ENCODE assay signal across 20 cellular contexts in the genomic region with DNA sequence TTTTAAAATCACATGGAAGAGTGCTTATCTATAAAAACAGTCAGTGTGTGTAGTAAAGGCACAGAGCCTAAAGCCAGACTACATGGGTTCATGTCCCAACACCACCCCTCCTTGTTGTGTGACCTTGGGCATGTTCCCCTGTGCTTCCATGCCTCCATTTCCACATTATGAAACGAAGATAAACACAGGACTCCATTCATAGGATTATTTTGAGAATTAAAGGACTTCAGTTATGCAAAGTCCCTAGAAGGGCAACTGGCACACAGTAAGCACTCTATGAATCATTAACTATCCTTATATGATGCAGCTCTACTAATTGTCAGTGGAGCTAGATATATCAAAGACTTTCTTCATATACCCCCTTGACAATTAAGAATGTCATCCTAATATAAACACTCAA. TPM values are rescaled to one million over a fixed set of nuclear protein-coding genes. Genes with fewer than 3 reads are reported as not detected.
DNase-seq lines count a peak whose midpoint lies in the region; ATAC-seq and TF ChIP-seq lines count a peak whose summit lies in the region.
"Had no signal": no experiment of that assay in that cellular context is flagged by ENCODE, and none has a peak within 500 bp of the region (broad histone marks: within the 10 kb centered on the region; RNA-seq: fewer than 3 reads in every experiment).

No MANE protein-coding gene starts in this region.

- DNase-seq in activated T-cell treated with anti-CD3 and anti-CD28 coated beads, Interleukin-2, amount 50 U/mL, for 72 hours = no peak
- no peak for DNase-seq in activated T-cell treated with anti-CD3 and anti-CD28 coated beads, Interleukin-2, amount 50 U/mL, for 1 hour
- DNase-seq in LHCN-M2 (ENCODE audit: low read depth) = peak; percentile 5
- DNase-seq in fibroblast of mammary gland (ENCODE audit: low read depth) = peak; percentile 12
- peak; percentile 63 for DNase-seq in renal cortical epithelial cell (ENCODE audit: low read depth)
- DNase-seq in activated T-helper 1 cell treated with anti-CD3 and anti-CD28 coated beads, Interleukin-12 subunit alpha, Interleukin-12 subunit beta, Interleukin-2, Interleukin-4 antibody, amounts not matched to agents 30 ng/mL and 10 ng/mL and 1 ng/mL, durations not matched to agents 14 hours and 24 hours and 36 hours (ENCODE audit: low spot score) = no peak
- DNase-seq: DMS 273 treated with DMSO at 0.1 percent for 48 hours, EL, KBM-7, NCI-H1048, NCI-H146, NCI-H2081, Peyer's patch, SK-N-SH had no signal

- no peaks in the 10 kb centered on the region for H3K9me3 Mint-ChIP-seq in activated T-cell treated with anti-CD3 and anti-CD28 coated beads, Interleukin-2, amount 50 U/mL, for 72 hours
- peaks cover 4% of the 10 kb centered on the region for H3K9me3 Mint-ChIP-seq in activated T-helper 1 cell treated with anti-CD3 and anti-CD28 coated beads, Interleukin-12 subunit alpha, Interleukin-12 subunit beta, Interleukin-2, Interleukin-4 antibody, amounts not matched to agents 30 ng/mL and 10 ng/mL and 1 ng/mL, durations not matched to agents 14 hours and 24 hours and 36 hours

- no peak overlapping the region for H3K4me3 Mint-ChIP-seq in activated T-cell treated with anti-CD3 and anti-CD28 coated beads, Interleukin-2, amount 50 U/mL, for 72 hours
- H3K4me3 Mint-ChIP-seq in activated T-helper 1 cell treated with anti-CD3 and anti-CD28 coated beads, Interleukin-12 subunit alpha, Interleukin-12 subunit beta, Interleukin-2, Interleukin-4 antibody, amounts not matched to agents 30 ng/mL and 10 ng/mL and 1 ng/mL, durations not matched to agents 14 hours and 24 hours and 36 hours = no peak overlapping the region

- no peak for TF ChIP-seq CTCF in fibroblast of mammary gland (conservative IDR thresholded peaks at IDR 0.05; ENCODE audit: control insufficient read depth, insufficient read depth, low read depth, low read length)

- H3K27me3 Mint-ChIP-seq in activated T-cell treated with anti-CD3 and anti-CD28 coated beads, Interleukin-2, amount 50 U/mL, for 72 hours (ENCODE audit: low read depth) = no peaks in the 10 kb centered on the region
- no peaks in the 10 kb centered on the region for H3K27me3 Mint-ChIP-seq in activated T-helper 1 cell treated with anti-CD3 and anti-CD28 coated beads, Interleukin-12 subunit alpha, Interleukin-12 subunit beta, Interleukin-2, Interleukin-4 antibody, amounts not matched to agents 30 ng/mL and 10 ng/mL and 1 ng/mL, durations not matched to agents 14 hours and 24 hours and 36 hours (ENCODE audit: insufficient read depth)

- no peaks in the 10 kb centered on the region for H3K36me3 Mint-ChIP-seq in activated T-cell treated with anti-CD3 and anti-CD28 coated beads, Interleukin-2, amount 50 U/mL, for 72 hours (ENCODE audit: insufficient read depth in 2 of 2)
- H3K36me3 Mint-ChIP-seq in activated T-helper 1 cell treated with anti-CD3 and anti-CD28 coated beads, Interleukin-12 subunit alpha, Interleukin-12 subunit beta, Interleukin-2, Interleukin-4 antibody, amounts not matched to agents 30 ng/mL and 10 ng/mL and 1 ng/mL, durations not matched to agents 14 hours and 24 hours and 36 hours (ENCODE audit: low read depth) = peaks cover 26% of the 10 kb centered on the region

- no peak overlapping the region for H3K4me3 ChIP-seq in fibroblast of mammary gland (ENCODE audit: control insufficient read depth, low read depth, low read length)
- H3K4me3 ChIP-seq: Peyer's patch had no signal

- peak overlapping the region; percentile 69 for H3K27ac Mint-ChIP-seq in activated T-cell treated with anti-CD3 and anti-CD28 coated beads, Interleukin-2, amount 50 U/mL, for 72 hours
- H3K27ac Mint-ChIP-seq in activated T-helper 1 cell treated with anti-CD3 and anti-CD28 coated beads, Interleukin-12 subunit alpha, Interleukin-12 subunit beta, Interleukin-2, Interleukin-4 antibody, amounts not matched to agents 30 ng/mL and 10 ng/mL and 1 ng/mL, durations not matched to agents 14 hours and 24 hours and 36 hours = no peak overlapping the region

- intact Hi-C loops in activated T-helper 1 cell treated with anti-CD3 and anti-CD28 coated beads, Interleukin-12 subunit alpha, Interleukin-12 subunit beta, Interleukin-2, Interleukin-4 antibody, amounts not matched to agents 30 ng/mL and 10 ng/mL and 1 ng/mL, durations not matched to agents 14 hours and 24 hours and 36 hours (cut with micrococcal nuclease) = no loop called here

- H3K4me1 Mint-ChIP-seq in activated T-cell treated with anti-CD3 and anti-CD28 coated beads, Interleukin-2, amount 50 U/mL, for 72 hours (ENCODE audit: low read depth) = peaks cover 8% of the 10 kb centered on the region
- peaks cover 20% of the 10 kb centered on the region for H3K4me1 Mint-ChIP-seq in activated T-helper 1 cell treated with anti-CD3 and anti-CD28 coated beads, Interleukin-12 subunit alpha, Interleukin-12 subunit beta, Interleukin-2, Interleukin-4 antibody, amounts not matched to agents 30 ng/mL and 10 ng/mL and 1 ng/mL, durations not matched to agents 14 hours and 24 hours and 36 hours (ENCODE audit: low read depth)

- no peak for ATAC-seq in activated T-cell treated with anti-CD3 and anti-CD28 coated beads, Interleukin-2, amount 50 U/mL, for 72 hours (replicated peaks in 1 of 2)
- ATAC-seq in HG03108 (IDR thresholded peaks at IDR 0.05; ENCODE audit: unreplicated experiment) (no peak), HG03520 (IDR thresholded peaks at IDR 0.05; ENCODE audit: unreplicated experiment) (no peak)
- ATAC-seq: Right ventricle myocardium inferior had no signal

RNA-seq across cellular contexts. Expression of a gene that starts 17.8 kb away (rescaled TPM):
- not detected for total RNA-seq in activated T-cell treated with anti-CD3 and anti-CD28 coated beads, Interleukin-2, amount 50 U/mL, for 72 hours
- total RNA-seq in LHCN-M2 (2014; rRNA removed) = not detected in 2 replicates
- polyA plus RNA-seq in LHCN-M2 (2012) = not detected
- total RNA-seq in renal cortical epithelial cell = not detected in 2 replicates
- 0.41 and 0.83 TPM in 2 replicates for total RNA-seq in activated T-helper 1 cell treated with anti-CD3 and anti-CD28 coated beads, Interleukin-12 subunit alpha, Interleukin-12 subunit beta, Interleukin-2, Interleukin-4 antibody, amounts not matched to agents 30 ng/mL and 10 ng/mL and 1 ng/mL, durations not matched to agents 14 hours and 24 hours and 36 hours
- total RNA-seq: H4, M059J, NCI-H460, Right ventricle myocardium inferior had no signal
- polyA plus RNA-seq: SK-N-SH had no signal

Comparison
In these comparisons a context has a peak if more than half of its experiments do, and no peak if none do; other contexts are left out.
1. DNase-seq: peak in LHCN-M2 (single experiment), fibroblast of mammary gland (single experiment) and renal cortical epithelial cell (single experiment); none in activated T-cell treated with anti-CD3 and anti-CD28 coated beads, Interleukin-2, amount 50 U/mL, for 72 hours (0 of 2), activated T-cell treated with anti-CD3 and anti-CD28 coated beads, Interleukin-2, amount 50 U/mL, for 1 hour (single experiment) and activated T-helper 1 cell treated with anti-CD3 and anti-CD28 coated beads, Interleukin-12 subunit alpha, Interleukin-12 subunit beta, Interleukin-2, Interleukin-4 antibody, amounts not matched to agents 30 ng/mL and 10 ng/mL and 1 ng/mL, durations not matched to agents 14 hours and 24 hours and 36 hours (single experiment).